ENCODE assay signal across 16 cellular contexts in genomic region chr14:68341765-68342212, GRCh38.
A peak's percentile ranks its signal among the peaks of the same experiment; 100 is the strongest.
DNase-seq lines count a peak whose midpoint lies in the region; ATAC-seq lines count a peak whose summit lies in the region.
"Had no signal": no experiment of that assay in that cellular context is flagged by ENCODE, and none has a peak within 500 bp of the region (broad histone marks: within the 10 kb centered on the region; RNA-seq: fewer than 3 reads in every experiment).

No MANE protein-coding gene starts in this region.

- no peak for DNase-seq in T-helper 17 cell
- no peak for DNase-seq in NCI-H187 treated with DMSO at 0.1 percent for 48 hours (lab: John Stamatoyannopoulos, UW)
- no peak for DNase-seq in mesenteric fat pad (ENCODE audit: low spot score)
- no peak for DNase-seq in NCI-H1105 (lab: John Stamatoyannopoulos, UW)
- DNase-seq: ACHN; activated naive CD4-positive, alpha-beta T cell treated with anti-CD3 and anti-CD28 coated beads, Interleukin-2, amount 10 ng/mL, durations not matched to agents 7 days and 5 days; central memory CD4-positive, alpha-beta T cell; mammary epithelial cell; NCI-H1105 treated with DMSO at 0.1 percent for 48 hours; NCI-H524; T1000 had no signal

- ATAC-seq in GM19043 (IDR thresholded peaks at IDR 0.05; ENCODE audit: low read depth, unreplicated experiment) (peak; percentile 51), HG02981 (IDR thresholded peaks at IDR 0.05; ENCODE audit: unreplicated experiment) (peak; percentile 63), T-helper 17 cell (no peak), GM18858 (IDR thresholded peaks at IDR 0.05; ENCODE audit: unreplicated experiment) (no peak)

- peak overlapping the region; percentile 25 for H3K4me2 ChIP-seq in BLaER1

- H3K9ac ChIP-seq in BLaER1, result no peak overlapping the region
- H3K9ac ChIP-seq: parathyroid adenoma had no signal

- peaks cover 24% of the 10 kb centered on the region for H3K9me3 ChIP-seq in BLaER1
- H3K9me3 ChIP-seq in T-helper 17 cell (ENCODE audit: control insufficient read depth, low read length, poor library complexity, severe bottlenecking), result no peaks in the 10 kb centered on the region

- H3K27ac Mint-ChIP-seq in T-helper 17 cell, result peak overlapping the region; percentile 88
- H3K27ac Mint-ChIP-seq: activated naive CD4-positive, alpha-beta T cell treated with anti-CD3 and anti-CD28 coated beads, Interleukin-2, amount 10 ng/mL, durations not matched to agents 7 days and 5 days had no signal

- peaks cover 14% of the 10 kb centered on the region for H3K4me1 Mint-ChIP-seq in T-helper 17 cell

- 0 out of 2 replicates have a peak overlapping the region, but pooled peaks have one; percentile 1 for H3K27ac ChIP-seq in BLaER1
- H3K27ac ChIP-seq: parathyroid adenoma had no signal

- no peak overlapping the region for H3K4me3 ChIP-seq in BLaER1

- H3K4me3 Mint-ChIP-seq in T-helper 17 cell, result no peak overlapping the region
- H3K4me3 Mint-ChIP-seq: activated naive CD4-positive, alpha-beta T cell treated with anti-CD3 and anti-CD28 coated beads, Interleukin-2, amount 10 ng/mL, durations not matched to agents 7 days and 5 days had no signal

- no peaks in the 10 kb centered on the region for H3K27me3 Mint-ChIP-seq in T-helper 17 cell
- H3K27me3 Mint-ChIP-seq: activated naive CD4-positive, alpha-beta T cell treated with anti-CD3 and anti-CD28 coated beads, Interleukin-2, amount 10 ng/mL, durations not matched to agents 7 days and 5 days had no signal

- peaks cover 55% of the 10 kb centered on the region for H3K4me1 ChIP-seq in BLaER1
- H3K4me1 ChIP-seq: parathyroid adenoma had no signal

- H3K36me3 Mint-ChIP-seq in T-helper 17 cell (ENCODE audit: low read depth), result peaks cover under 1% of the 10 kb centered on the region

- H3K27me3 ChIP-seq in BLaER1, result no peaks in the 10 kb centered on the region

- H3K36me3 ChIP-seq in BLaER1, result 0 out of 2 replicates have a peak, but pooled peaks cover 3% of the 10 kb centered on the region

- H4K20me1 ChIP-seq in BLaER1, result no peaks in the 10 kb centered on the region

Comparison
In these comparisons a context has a peak if more than half of its experiments do, and no peak if none do; other contexts are left out.
1. ATAC-seq: peak in GM19043 (single experiment) and HG02981 (single experiment); none in T-helper 17 cell (single experiment) and GM18858 (single experiment).